1 cellular context compared by ENCODE assay signal in genomic region chr6:8102122-8102958, GRCh38.
TF ChIP-seq lines count a peak whose summit lies in the region.

EEF1E1 (minus strand) TSS chr6:8102548; CDS start chr6:8102521, 27 bp downstream.

TF ChIP-seq in SK-N-SH, 30 proteins besides CTCF, POLR2A, EP300 and RAD21 (continued from another document):
- peak; percentile 96 for TF ChIP-seq YY1 (IDR thresholded peaks at IDR 0.05; ENCODE audit: low read depth)
- no peak for TF ChIP-seq FOXJ3 (CRISPR knock-in tag; IDR thresholded peaks at IDR 0.05)
- no peak for TF ChIP-seq EZH2phosphoT487 (IDR thresholded peaks at IDR 0.05; ENCODE audit: borderline replicate concordance, low read depth)
- TF ChIP-seq NRF1 (IDR thresholded peaks at IDR 0.05; ENCODE audit: low read depth, low read length), result no peak
- TF ChIP-seq RXRA (IDR thresholded peaks at IDR 0.05; ENCODE audit: borderline replicate concordance, low read depth), result no peak
- TF ChIP-seq FOSL2 (IDR thresholded peaks at IDR 0.05; ENCODE audit: borderline replicate concordance, low read depth), result no peak
- TF ChIP-seq TEAD4 (IDR thresholded peaks at IDR 0.05; ENCODE audit: borderline replicate concordance, insufficient read depth), result no peak
- TF ChIP-seq POLR2AphosphoS5 (IDR thresholded peaks at IDR 0.05; ENCODE audit: low read depth, low read length), result peak; percentile 71
- TF ChIP-seq GABPA (IDR thresholded peaks at IDR 0.05; ENCODE audit: low read depth), result 0 out of 2 replicates have a peak, but pooled peaks have one; percentile 6
- TF ChIP-seq RCOR1 (IDR thresholded peaks at IDR 0.05; ENCODE audit: low read length), result no peak
- 0 out of 2 replicates have a peak, but pooled peaks have one; percentile 13 for TF ChIP-seq ELF1 (IDR thresholded peaks at IDR 0.05)
- no peak for TF ChIP-seq FOXM1 (IDR thresholded peaks at IDR 0.05; ENCODE audit: low read depth)
- TF ChIP-seq, protein P1, sequence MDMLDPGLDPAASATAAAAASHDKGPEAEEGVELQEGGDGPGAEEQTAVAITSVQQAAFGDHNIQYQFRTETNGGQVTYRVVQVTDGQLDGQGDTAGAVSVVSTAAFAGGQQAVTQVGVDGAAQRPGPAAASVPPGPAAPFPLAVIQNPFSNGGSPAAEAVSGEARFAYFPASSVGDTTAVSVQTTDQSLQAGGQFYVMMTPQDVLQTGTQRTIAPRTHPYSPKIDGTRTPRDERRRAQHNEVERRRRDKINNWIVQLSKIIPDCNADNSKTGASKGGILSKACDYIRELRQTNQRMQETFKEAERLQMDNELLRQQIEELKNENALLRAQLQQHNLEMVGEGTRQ (IDR thresholded peaks at IDR 0.05; ENCODE audit: borderline replicate concordance, low read depth, low read length), result no peak
- no peak for TF ChIP-seq JUND (IDR thresholded peaks at IDR 0.05)
- TF ChIP-seq MEF2A (IDR thresholded peaks at IDR 0.05; ENCODE audit: borderline replicate concordance, low read depth), result no peak
- peak; percentile 56 for TF ChIP-seq USF1 (IDR thresholded peaks at IDR 0.05; ENCODE audit: borderline replicate concordance, low read depth)
